Comparison of ENCODE assay signal across 17 cellular contexts in the genomic region with DNA sequence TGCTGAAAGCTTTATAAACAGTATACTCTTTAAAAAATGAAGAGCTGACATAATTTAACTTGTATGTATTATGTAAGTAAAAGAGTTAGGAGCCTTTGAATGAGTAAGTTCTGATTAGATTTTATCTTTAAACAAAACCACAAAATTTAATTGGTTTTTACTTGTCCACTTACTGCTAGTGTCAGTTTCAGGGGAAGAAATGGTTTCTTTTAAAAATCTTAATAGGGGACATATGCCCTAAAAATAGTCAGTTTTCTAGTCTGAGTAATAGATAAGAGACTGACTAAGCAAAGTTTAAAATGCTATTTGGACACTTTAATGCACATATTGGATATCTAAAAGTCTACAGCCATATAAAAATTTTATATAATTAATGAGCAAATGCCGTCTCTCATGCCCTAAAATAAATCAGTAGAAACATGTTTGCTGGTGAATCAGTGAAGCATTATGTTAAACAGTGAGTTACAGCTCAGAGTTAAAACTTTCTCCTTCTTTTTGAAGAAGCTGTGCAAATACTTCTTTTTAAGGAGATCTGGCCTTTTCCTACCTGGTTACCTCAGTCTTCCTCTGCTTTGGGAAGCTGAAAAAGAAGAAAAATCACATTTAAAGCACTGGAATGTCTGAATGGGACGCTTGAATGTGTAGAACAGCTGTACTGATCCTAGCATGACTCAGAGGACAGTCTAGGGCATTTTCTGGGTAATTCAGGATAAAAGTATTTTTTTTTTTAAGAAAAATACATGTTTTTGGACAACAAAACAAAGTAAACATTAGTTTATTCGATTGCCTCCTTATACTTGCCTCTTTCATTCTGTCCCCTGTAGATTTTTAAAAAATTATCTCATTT. TPM values are rescaled to one million over a fixed set of nuclear protein-coding genes. Genes with fewer than 3 reads are reported as not detected.
DNase-seq lines count a peak whose midpoint lies in the region; ATAC-seq, FAIRE-seq and TF ChIP-seq lines count a peak whose summit lies in the region.
"Had no signal": no experiment of that assay in that cellular context is flagged by ENCODE, and none has a peak within 500 bp of the region (broad histone marks: within the 10 kb centered on the region; RNA-seq: fewer than 3 reads in every experiment).

No MANE protein-coding gene starts in this region.

- H3K9me1 ChIP-seq in keratinocyte (ENCODE audit: control insufficient read depth, extremely low read depth, insufficient read depth, low read length) = no peaks in the 10 kb centered on the region

- H3K9me2 ChIP-seq in Karpas-422 (replicated peaks; ENCODE audit: insufficient read depth, low read length) = no peaks in the 10 kb centered on the region

- H3K4me1 ChIP-seq in Karpas-422 (ENCODE audit: low read length) = no peaks in the 10 kb centered on the region
- H3K4me1 ChIP-seq in keratinocyte (ENCODE audit: control insufficient read depth, extremely low read depth, insufficient read depth, low read length) = peaks cover 15% of the 10 kb centered on the region
- H3K4me1 ChIP-seq: A549 had no signal

- H3K27me3 ChIP-seq in Karpas-422 (ENCODE audit: low read length) = no peaks in the 10 kb centered on the region
- H3K27me3 ChIP-seq in keratinocyte (ENCODE audit: control insufficient read depth, extremely low read depth, insufficient read depth, low read length) = no peaks in the 10 kb centered on the region

- H3K27ac ChIP-seq in Karpas-422 (ENCODE audit: low read length) (no peak overlapping the region), VCaP (peak overlapping the region; percentile 6; the same call in 1 of the 2 replicates), keratinocyte (ENCODE audit: control insufficient read depth, insufficient read depth, low read length) (peak overlapping the region; percentile 53), caudate nucleus (ENCODE audit: low read depth, low read length) (no peak overlapping the region)
- H3K27ac ChIP-seq: A549, SK-N-MC had no signal

- no peaks in the 10 kb centered on the region for H3K36me3 ChIP-seq in Karpas-422 (ENCODE audit: insufficient read depth, low read length)
- no peaks in the 10 kb centered on the region for H3K36me3 ChIP-seq in keratinocyte (ENCODE audit: control insufficient read depth in 2 of 2, extremely low read depth in 1 of 2, insufficient read depth in 2 of 2, low read length in 2 of 2)

- H3K79me2 ChIP-seq in Karpas-422 (ENCODE audit: low read length) = no peaks in the 10 kb centered on the region
- no peaks in the 10 kb centered on the region for H3K79me2 ChIP-seq in keratinocyte (ENCODE audit: control insufficient read depth, insufficient read depth, low read length)

- H4K20me1 ChIP-seq in Karpas-422 (ENCODE audit: insufficient read depth, low read depth, low read length) = no peaks in the 10 kb centered on the region
- no peaks in the 10 kb centered on the region for H4K20me1 ChIP-seq in keratinocyte (ENCODE audit: control insufficient read depth, extremely low read depth, insufficient read depth, low read length)

- TF ChIP-seq CTCF in AG09309 (IDR thresholded peaks at IDR 0.05; ENCODE audit: control insufficient read depth, insufficient read depth, low read depth, low read length, missing control alignments) = no peak
- TF ChIP-seq CTCF in VCaP (conservative IDR thresholded peaks at IDR 0.05) = no peak
- no peak for TF ChIP-seq CTCF in keratinocyte (optimal IDR thresholded peaks at IDR 0.05 in 1 of 3, IDR thresholded peaks at IDR 0.05 in 1 of 3, conservative IDR thresholded peaks at IDR 0.05 in 1 of 3; ENCODE audit: extremely low read depth in 1 of 3, insufficient read depth in 2 of 3, low read length in 3 of 3)

- no peak for ATAC-seq in HG02884 (IDR thresholded peaks at IDR 0.05; ENCODE audit: unreplicated experiment)
- ATAC-seq: A549 had no signal

- H3K4me3 ChIP-seq in AG09309 (ENCODE audit: control insufficient read depth, low read depth, low read length) (no peak overlapping the region), Karpas-422 (ENCODE audit: low read length) (no peak overlapping the region), keratinocyte (ENCODE audit: control insufficient read depth in 2 of 3, extremely low read depth in 1 of 3, insufficient read depth in 2 of 3, low read depth in 1 of 3, low read length in 3 of 3) (peak overlapping the region in 2 of 3 experiments; percentile 19 to 30)
- H3K4me3 ChIP-seq: A549, SK-N-MC had no signal

- H3K9me3 ChIP-seq in Karpas-422 (ENCODE audit: low read length) (no peaks in the 10 kb centered on the region), keratinocyte (ENCODE audit: control insufficient read depth, low read depth, low read length) (no peaks in the 10 kb centered on the region)

- H3K9ac ChIP-seq in Karpas-422 (ENCODE audit: low read length) = no peak overlapping the region
- peak overlapping the region; percentile 18 for H3K9ac ChIP-seq in keratinocyte (ENCODE audit: control insufficient read depth, extremely low read depth, insufficient read depth, low read length)

- DNase-seq in AG09309 (ENCODE audit: low read depth) (peak; percentile 24), Karpas-422 (peak; percentile 24), keratinocyte (ENCODE audit: low read depth, low spot score) (no peak), NCI-H82 treated with DMSO at 0.1 percent for 48 hours (lab: John Stamatoyannopoulos, UW; ENCODE audit: unreplicated experiment) (no peak), NCI-H2171 treated with DMSO at 0.1 percent for 48 hours (lab: John Stamatoyannopoulos, UW) (no peak), caudate nucleus (lab: John Stamatoyannopoulos, UW) (no peak)
- DNase-seq: Kasumi-1, NCI-H1417 treated with DMSO at 0.1 percent for 48 hours, NCI-H1930, NCI-H446, NCI-H69, OCI-M1 had no signal

- H2AFZ ChIP-seq in Karpas-422 (ENCODE audit: low read length) (no peak overlapping the region), keratinocyte (ENCODE audit: control insufficient read depth, low read length) (peak overlapping the region; percentile 70)

- FAIRE-seq in keratinocyte (lab: Jason Lieb, UNC) = peak; percentile 75
- FAIRE-seq: A549, H54 had no signal

- dilution Hi-C loops in keratinocyte (cut with MboI; ENCODE audit: extremely low pct_ligation_motif_present, low sequenced_read_pairs) = no loop called here

- H3K4me2 ChIP-seq in Karpas-422 (ENCODE audit: low read depth, low read length, poor library complexity, severe bottlenecking) (no peak overlapping the region), keratinocyte (ENCODE audit: control insufficient read depth, extremely low read depth, insufficient read depth, low read depth, low read length) (peak overlapping the region; percentile 49)
- H3K4me2 ChIP-seq: A549 had no signal

RNA-seq across cellular contexts. Expression of gene CDH26, which starts 55.3 kb away (rescaled TPM):
- total RNA-seq in Karpas-422 (2014; rRNA removed; shearing (Covaris generic); ENCODE audit: low replicate concordance) = 0.22 TPM in 1 of 2 replicates, not detected in the other
- polyA plus RNA-seq in keratinocyte = 0.76 to 1.1 TPM (median 1.1 TPM) in 3 replicates
- 0.49 TPM for polyA plus RNA-seq in keratinocyte (2011; ENCODE audit: low read depth)
- 0.51 and 0.69 TPM in 2 replicates for polyA plus RNA-seq in keratinocyte (2011; cell fraction: cytosol; rRNA removed)
- 3.2 TPM in 2 replicates for polyA plus RNA-seq in keratinocyte (2011; cell fraction: nucleus; rRNA removed)
- 0.71 and 1.8 TPM in 2 replicates for polyA plus RNA-seq in keratinocyte (2012; ENCODE audit: low replicate concordance)
- 1.2 to 1.9 TPM in 2 of 3 replicates, not detected in the other for polyA minus RNA-seq in keratinocyte
- polyA minus RNA-seq in keratinocyte (2011; cell fraction: cytosol; rRNA and poly(A)+ RNA removed) = not detected
- polyA minus RNA-seq in keratinocyte (2011; cell fraction: nucleus; rRNA and poly(A)+ RNA removed) = 1.3 and 1.9 TPM in 2 replicates

Comparison
In these comparisons a context has a peak if more than half of its experiments do, and no peak if none do; other contexts are left out.
1. DNase-seq: peak in AG09309 (single experiment) and Karpas-422 (single experiment); none in keratinocyte (single experiment), NCI-H82 treated with DMSO at 0.1 percent for 48 hours (single experiment), NCI-H2171 treated with DMSO at 0.1 percent for 48 hours (single experiment) and caudate nucleus (0 of 61).
2. H3K4me3 ChIP-seq: peak in keratinocyte (2 of 3); none in AG09309 (single experiment) and Karpas-422 (single experiment).
3. H3K27ac ChIP-seq: peak in VCaP (single experiment) and keratinocyte (single experiment); none in Karpas-422 (single experiment) and caudate nucleus (single experiment).